In the genomic region with DNA sequence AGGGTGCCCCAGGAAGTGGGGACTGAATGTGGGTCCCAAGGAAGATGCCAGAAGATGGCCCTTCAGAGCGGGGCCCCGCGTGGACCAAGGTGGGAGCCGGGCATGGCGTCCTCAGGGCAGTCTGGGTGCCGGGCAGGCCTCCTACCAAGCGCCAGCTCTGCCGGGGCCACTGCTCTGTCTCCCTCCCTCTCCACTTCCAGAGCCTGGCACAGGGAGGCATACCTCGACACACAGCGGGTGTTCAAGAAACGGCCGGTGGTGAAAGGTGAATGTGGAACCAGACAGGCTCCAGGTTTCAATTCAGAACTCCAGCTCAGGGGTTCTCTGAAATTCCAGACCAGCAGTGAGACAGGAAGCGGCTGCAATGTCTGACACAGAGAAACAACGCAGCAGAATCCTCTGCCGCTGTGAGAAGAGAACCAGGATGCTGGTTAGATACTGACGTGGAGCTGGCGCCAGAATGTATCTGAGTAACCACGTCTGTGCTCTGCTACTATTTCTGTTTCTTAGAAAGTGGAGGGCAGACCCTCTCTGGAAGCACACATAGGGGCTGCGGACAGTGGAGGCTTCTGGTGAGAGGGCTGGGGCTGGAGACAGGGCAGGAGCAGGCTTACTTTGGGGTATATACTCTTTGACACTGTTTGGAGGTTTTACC, we compare ENCODE assay signal across 10 cellular contexts. TPM values are rescaled to one million over a fixed set of nuclear protein-coding genes. Genes with fewer than 3 reads are reported as not detected.
DNase-seq lines count a peak whose midpoint lies in the region; ATAC-seq and TF ChIP-seq lines count a peak whose summit lies in the region.
"Had no signal": no experiment of that assay in that cellular context is flagged by ENCODE, and none has a peak within 500 bp of the region (broad histone marks: within the 10 kb centered on the region; RNA-seq: fewer than 3 reads in every experiment).

No MANE protein-coding gene starts in this region.

- H3K4me3 ChIP-seq in IMR-90 (ENCODE audit: insufficient read depth, low read depth, low read length) (peak overlapping the region; percentile 39), suprapubic skin (peak overlapping the region; percentile 7)
- H3K4me3 ChIP-seq in CD8-positive, alpha-beta memory T cell (ENCODE audit: low read length) = no peak overlapping the region

- H3K4ac ChIP-seq in IMR-90 (ENCODE audit: low read depth, low read length) = peak overlapping the region; percentile 95

- peak overlapping the region; percentile 91 for H2AFZ ChIP-seq in IMR-90 (replicated peaks; ENCODE audit: low read length, poor library complexity)

- dilution Hi-C loops in IMR-90 (cut with HindIII; ENCODE audit: low sequenced_read_pairs, unreplicated experiment) = no loop called here

- peak overlapping the region; percentile 96 for H2BK120ac ChIP-seq in IMR-90 (ENCODE audit: low read depth, low read length)

- H3K27me3 ChIP-seq in IMR-90 (ENCODE audit: control insufficient read depth, insufficient read depth, low read length) = no peaks in the 10 kb centered on the region
- peaks cover 2% of the 10 kb centered on the region for H3K27me3 ChIP-seq in suprapubic skin
- H3K27me3 ChIP-seq in CD8-positive, alpha-beta memory T cell (ENCODE audit: insufficient read depth, low read length, poor library complexity, severe bottlenecking) = no peaks in the 10 kb centered on the region
- H3K27me3 ChIP-seq in CD4-positive, alpha-beta T cell (ENCODE audit: control insufficient read depth, insufficient read depth, low read length) = no peaks in the 10 kb centered on the region
- H3K27me3 ChIP-seq: ovary had no signal

- peak overlapping the region; percentile 98 for H3K18ac ChIP-seq in IMR-90 (ENCODE audit: low read depth, low read length)

- H3K56ac ChIP-seq in IMR-90 (ENCODE audit: extremely low read depth, insufficient read depth, low read length) = peak overlapping the region; percentile 97

- no peak for TF ChIP-seq RAD21 in IMR-90 (IDR thresholded peaks at IDR 0.05; ENCODE audit: low read length)

- no peaks in the 10 kb centered on the region for H3K36me3 Mint-ChIP-seq in brain
- no peaks in the 10 kb centered on the region for H3K36me3 Mint-ChIP-seq in CD8-positive, alpha-beta memory T cell
- no peaks in the 10 kb centered on the region for H3K36me3 Mint-ChIP-seq in CD4-positive, alpha-beta T cell (ENCODE audit: low read depth)

- peak overlapping the region; percentile 95 for H4K91ac ChIP-seq in IMR-90 (ENCODE audit: insufficient read depth, low read depth, low read length)

- H3K4me1 Mint-ChIP-seq in brain = peaks cover 25% of the 10 kb centered on the region
- peaks cover 0 to 8% (median 5%) of the 10 kb centered on the region in 3 donors for H3K4me1 Mint-ChIP-seq in CD8-positive, alpha-beta memory T cell
- peaks cover 10% of the 10 kb centered on the region for H3K4me1 Mint-ChIP-seq in CD4-positive, alpha-beta T cell (ENCODE audit: low read depth)

- peak overlapping the region; percentile 90 for H2BK20ac ChIP-seq in IMR-90 (ENCODE audit: low read depth, low read length)

- peaks cover 9% of the 10 kb centered on the region; the same call in 1 of the 2 replicates for H3K9me1 ChIP-seq in IMR-90 (ENCODE audit: insufficient read depth, low read length)

- DNase-seq in IMR-90 (peak; percentile 85), left lobe of liver (ENCODE audit: low spot score) (no peak), suprapubic skin (ENCODE audit: low spot score in 2 of 2) (no peak)
- no peak for DNase-seq in CD8-positive, alpha-beta memory T cell
- no peak for DNase-seq in CD4-positive, alpha-beta T cell
- DNase-seq in activated CD4-positive, CD25-positive, alpha-beta regulatory T cell treated with anti-CD3 and anti-CD28 coated beads, Interleukin-2, amount 50 U/mL, for 72 hours = no peak
- DNase-seq: NCI-H2227 treated with DMSO at 0.1 percent for 48 hours had no signal

- ATAC-seq in IMR-90 (ENCODE audit: low read depth) (peak; percentile 57), left lobe of liver (peak; percentile 17)
- no peak for ATAC-seq in CD4-positive, alpha-beta T cell (ENCODE audit: poor library complexity)

- TF ChIP-seq CTCF in IMR-90 (conservative IDR thresholded peaks at IDR 0.05; ENCODE audit: low read depth, low read length) (no peak), brain (conservative IDR thresholded peaks at IDR 0.05) (no peak), suprapubic skin (IDR thresholded peaks at IDR 0.05) (no peak)
- TF ChIP-seq CTCF in CD4-positive, alpha-beta T cell (IDR thresholded peaks at IDR 0.05) = no peak

- H3K36me3 ChIP-seq in IMR-90 (ENCODE audit: control insufficient read depth, insufficient read depth, low read length) (no peaks in the 10 kb centered on the region), suprapubic skin (no peaks in the 10 kb centered on the region)
- H3K36me3 ChIP-seq in CD8-positive, alpha-beta memory T cell (ENCODE audit: insufficient read depth, low read length) = no peaks in the 10 kb centered on the region
- H3K36me3 ChIP-seq: ovary had no signal

- TF ChIP-seq POLR2A in IMR-90 (IDR thresholded peaks at IDR 0.05; ENCODE audit: low read depth, low read length) (peak; percentile 89; the same call in 1 of the 2 replicates), suprapubic skin (IDR thresholded peaks at IDR 0.05) (no peak)

- peak overlapping the region; percentile 90 for H2BK5ac ChIP-seq in IMR-90 (ENCODE audit: low read depth, low read length, poor library complexity, severe bottlenecking)

- H3K79me1 ChIP-seq in IMR-90 (ENCODE audit: low read depth in 1 of 2, low read length in 2 of 2) = peaks cover 3 to 23% of the 10 kb centered on the region in 2 experiments; a peak in 2 of 4 replicates

- TF ChIP-seq EP300 in suprapubic skin (IDR thresholded peaks at IDR 0.05) = no peak

- peaks cover 21% of the 10 kb centered on the region for H3K4me1 ChIP-seq in IMR-90 (ENCODE audit: control insufficient read depth, insufficient read depth, low read length)
- H3K4me1 ChIP-seq in suprapubic skin = peaks cover 9% of the 10 kb centered on the region
- no peaks in the 10 kb centered on the region for H3K4me1 ChIP-seq in CD8-positive, alpha-beta memory T cell (ENCODE audit: insufficient read depth, low read length)

- H4K20me1 ChIP-seq in IMR-90 (ENCODE audit: insufficient read depth, low read length) = no peaks in the 10 kb centered on the region

- BruUV-seq in IMR-90 (replicated peaks; lab: Mats Ljungman, UMichigan) = TSS peak; percentile 46

- intact Hi-C loops in IMR-90 (cut with micrococcal nuclease) = no loop called here
- intact Hi-C loops in CD4-positive, alpha-beta T cell (cut with DNase I, micrococcal nuclease) = no loop called here

- H3K23ac ChIP-seq in IMR-90 (ENCODE audit: low read depth, low read length) = peak overlapping the region; percentile 70

- H3K9me3 Mint-ChIP-seq in brain = peaks cover 0 to 3% (median 0%) of the 10 kb centered on the region in 5 experiments
- no peaks in the 10 kb centered on the region for H3K9me3 Mint-ChIP-seq in CD8-positive, alpha-beta memory T cell
- no peaks in the 10 kb centered on the region for H3K9me3 Mint-ChIP-seq in CD4-positive, alpha-beta T cell

- H2AK9ac ChIP-seq in IMR-90 (replicated peaks; ENCODE audit: low read depth, low read length, poor library complexity) = peak overlapping the region; percentile 83

- H3K27me3 Mint-ChIP-seq in brain = peaks cover 15% of the 10 kb centered on the region
- peaks cover 3 to 4% of the 10 kb centered on the region in 2 donors for H3K27me3 Mint-ChIP-seq in CD8-positive, alpha-beta memory T cell
- no peaks in the 10 kb centered on the region for H3K27me3 Mint-ChIP-seq in CD4-positive, alpha-beta T cell

- H4K5ac ChIP-seq in IMR-90 (ENCODE audit: low read depth, low read length) = peak overlapping the region; percentile 96

- peak overlapping the region; percentile 77 for H3K4me2 ChIP-seq in IMR-90 (ENCODE audit: low read depth, low read length)

- POLR2A ChIA-PET in IMR-90 (lab: Charles Lee; ENCODE audit: unreplicated experiment) = interaction anchor here (0.6 kb wide), 1 partner anchor 10 kb away, joined by 6 read pairs; no protein-coding TSS in a partner anchor
- POLR2A ChIA-PET in CD8-positive, alpha-beta memory T cell (lab: Charles Lee) = no interaction called here
- POLR2A ChIA-PET in CD4-positive, alpha-beta T cell (lab: Charles Lee) = no interaction called here

- in situ Hi-C loops in IMR-90 (cut with MboI; ENCODE audit: low sequenced_read_pairs) = no loop called here

- CTCF ChIA-PET in IMR-90 (lab: Yijun Ruan, JAX) = interaction anchor here (0.6 to 2.0 kb wide), 5 partner anchors 10 to 1079 kb away, joined by 3 to 7 read pairs (median 4); no protein-coding TSS in a partner anchor
- CTCF ChIA-PET in CD8-positive, alpha-beta memory T cell (lab: Charles Lee) = no interaction called here
- CTCF ChIA-PET in CD4-positive, alpha-beta T cell (lab: Charles Lee) = no interaction called here

- H2BK15ac ChIP-seq in IMR-90 (ENCODE audit: low read depth, low read length) = peak overlapping the region; percentile 83; the same call in 2 of the 3 replicates

- peak overlapping the region; percentile 89 to 94 for H4K8ac ChIP-seq in IMR-90 (ENCODE audit: low read depth in 2 of 2, low read length in 2 of 2)

- peak overlapping the region; percentile 91 for H3K9ac ChIP-seq in IMR-90 (ENCODE audit: low read depth, low read length)

- H3K27ac ChIP-seq in IMR-90 (ENCODE audit: insufficient read depth, low read length) = peak overlapping the region; percentile 97
- no peak overlapping the region for H3K27ac ChIP-seq in suprapubic skin
- no peak overlapping the region for H3K27ac ChIP-seq in CD8-positive, alpha-beta memory T cell (ENCODE audit: low read depth, low read length)
- H3K27ac ChIP-seq in CD4-positive, alpha-beta T cell (ENCODE audit: low read depth, low read length) = no peak overlapping the region
- H3K27ac ChIP-seq: ovary had no signal

- peak overlapping the region; percentile 33; the same call in 1 of the 2 replicates for H2AK5ac ChIP-seq in IMR-90 (ENCODE audit: low read depth, low read length)

- H3K27ac Mint-ChIP-seq in brain = peak overlapping the region; percentile 13 to 88 (median 56)
- H3K27ac Mint-ChIP-seq in CD8-positive, alpha-beta memory T cell = peak overlapping the region in 1 of 8 donors; percentile 56
- no peak overlapping the region for H3K27ac Mint-ChIP-seq in CD4-positive, alpha-beta T cell

- H3K9me3 ChIP-seq in IMR-90 (ENCODE audit: control insufficient read depth, insufficient read depth, low read length) = no peaks in the 10 kb centered on the region
- H3K9me3 ChIP-seq in suprapubic skin = no peaks in the 10 kb centered on the region
- no peaks in the 10 kb centered on the region for H3K9me3 ChIP-seq in CD8-positive, alpha-beta memory T cell (ENCODE audit: low read length)
- H3K9me3 ChIP-seq in CD4-positive, alpha-beta T cell (ENCODE audit: control insufficient read depth, low read length) = no peaks in the 10 kb centered on the region
- H3K9me3 ChIP-seq: ovary had no signal

- 13% methylated on average over 3 of the region's 19 CpGs; no CpG with 5 or more reads in 1 of the 2 experiments for WGBS in IMR-90 (ENCODE audit: extremely low coverage in 2 of 2, insufficient read length in 1 of 2), 2 experiments
- 49% methylated on average over 10 of the region's 19 CpGs for WGBS in suprapubic skin

- peak overlapping the region in 1 of 5 experiments; percentile 53 for H3K4me3 Mint-ChIP-seq in brain
- no peak overlapping the region for H3K4me3 Mint-ChIP-seq in CD8-positive, alpha-beta memory T cell
- no peak overlapping the region for H3K4me3 Mint-ChIP-seq in CD4-positive, alpha-beta T cell

- peak overlapping the region; percentile 89 for H3K14ac ChIP-seq in IMR-90 (replicated peaks; ENCODE audit: low read depth, low read length)

RNA-seq across cellular contexts. Expression of a gene that starts 12.8 kb away (rescaled TPM):
- not detected in 2 replicates for total RNA-seq in IMR-90 (2012; rRNA removed)
- polyA plus RNA-seq in IMR-90 (2012; rRNA removed) = not detected in 2 replicates
- not detected in 2 replicates for polyA plus RNA-seq in IMR-90 (2012; cell fraction: cytosol; rRNA removed)
- polyA plus RNA-seq in IMR-90 (2012; cell fraction: nucleus; rRNA removed; ENCODE audit: low replicate concordance) = not detected in 2 replicates
- polyA plus RNA-seq in brain (ENCODE audit: insufficient read depth, low read depth, low replicate concordance) = 1.0 TPM
- not detected for total RNA-seq in left lobe of liver
- total RNA-seq in suprapubic skin = 1 to 10 TPM in 1 of 4 donors, not detected in 3; 2.3 TPM
- not detected for total RNA-seq in CD8-positive, alpha-beta memory T cell
- polyA plus RNA-seq in CD8-positive, alpha-beta memory T cell = 0.82 TPM
- total RNA-seq in CD4-positive, alpha-beta T cell = not detected
- total RNA-seq: cerebellum, ovary had no signal
- polyA plus RNA-seq: ovary had no signal
